8 cellular contexts compared by ENCODE assay signal in the genomic region with DNA sequence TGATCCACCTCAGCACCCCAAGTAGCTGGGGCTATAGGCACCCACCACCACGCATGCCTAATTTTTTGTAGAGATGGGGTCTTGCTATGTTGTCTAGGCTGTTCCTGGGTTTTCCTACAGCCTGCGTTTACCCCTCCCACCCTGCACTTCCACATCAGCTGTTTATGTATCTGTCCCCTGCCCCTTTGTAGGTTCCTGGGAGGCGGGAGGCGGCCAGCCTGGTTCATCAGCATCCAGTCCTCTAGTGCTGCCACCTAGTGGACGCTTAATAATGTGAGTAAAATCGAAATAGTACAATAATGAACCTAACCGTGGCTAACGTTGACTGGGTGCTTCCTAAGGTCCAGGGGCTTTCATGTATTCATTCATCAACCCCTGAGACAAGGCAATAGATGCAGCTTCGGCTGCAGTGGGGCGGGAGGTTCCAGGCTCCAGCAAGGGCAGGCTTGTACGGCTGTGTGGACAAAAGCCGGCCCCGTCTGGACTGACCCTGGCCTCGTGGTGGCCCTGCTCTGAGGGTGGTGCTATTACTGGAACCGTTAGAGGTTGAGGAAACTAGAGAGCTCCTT. TPM values are rescaled to one million over a fixed set of nuclear protein-coding genes. Genes with fewer than 3 reads are reported as not detected.
DNase-seq lines count a peak whose midpoint lies in the region; ATAC-seq lines count a peak whose summit lies in the region.

No MANE protein-coding gene starts in this region.

- intact Hi-C loops in CD4-positive, alpha-beta memory T cell (cut with micrococcal nuclease): loop anchor here (2.0 to 5.0 kb wide), 2 partner anchors 314 to 1250 kb away; partner anchors contain the start of gene MEGF11

- peaks cover 5% of the 10 kb centered on the region for H3K4me1 ChIP-seq in CD4-positive, alpha-beta memory T cell (ENCODE audit: insufficient read depth, low read length)

- peak; percentile 40 to 48 (median 46) for DNase-seq in CD4-positive, alpha-beta memory T cell
- DNase-seq in NCI-H82 treated with DMSO at 0.1 percent for 48 hours (lab: John Stamatoyannopoulos, UW; ENCODE audit: unreplicated experiment) (peak; percentile 18), epidermal melanocyte (ENCODE audit: insufficient read length, low spot score) (peak; percentile 62), myocyte (ENCODE audit: low read depth) (peak; percentile 68), substantia nigra (lab: John Stamatoyannopoulos, UW) (peak in 25 of 49 donors; percentile 2 to 74 (median 31))
- peak; percentile 69 for DNase-seq in activated CD8-positive, alpha-beta T cell treated with anti-CD3 and anti-CD28 coated beads, Interleukin-2, amount 10 ng/mL, durations not matched to agents 7 days and 5 days

- peaks cover 4 to 7% (median 6%) of the 10 kb centered on the region in 4 donors for H3K4me1 Mint-ChIP-seq in CD4-positive, alpha-beta memory T cell
- H3K4me1 Mint-ChIP-seq in activated CD8-positive, alpha-beta T cell treated with anti-CD3 and anti-CD28 coated beads, Interleukin-2, amount 10 ng/mL, durations not matched to agents 7 days and 5 days (ENCODE audit: low read depth): peaks cover 6% of the 10 kb centered on the region

- H3K27ac Mint-ChIP-seq in CD4-positive, alpha-beta memory T cell: peak overlapping the region in 2 of 7 donors; percentile 2 to 88
- H3K27ac Mint-ChIP-seq in activated CD8-positive, alpha-beta T cell treated with anti-CD3 and anti-CD28 coated beads, Interleukin-2, amount 10 ng/mL, durations not matched to agents 7 days and 5 days: no peak overlapping the region

- no peak overlapping the region for H3K27ac ChIP-seq in CD4-positive, alpha-beta memory T cell (ENCODE audit: low read depth, low read length)
- H3K27ac ChIP-seq in substantia nigra (ENCODE audit: low read depth, low read length, poor library complexity, severe bottlenecking): no peak overlapping the region

- POLR2A ChIA-PET in CD4-positive, alpha-beta memory T cell (lab: Charles Lee; ENCODE audit: partially characterized antibody): no interaction called here
- POLR2A ChIA-PET in activated CD8-positive, alpha-beta T cell treated with anti-CD3 and anti-CD28 coated beads, Interleukin-2, amount 10 ng/mL, durations not matched to agents 7 days and 5 days (lab: Charles Lee): no interaction called here

- H3K27me3 Mint-ChIP-seq in CD4-positive, alpha-beta memory T cell: no peaks in the 10 kb centered on the region
- H3K27me3 Mint-ChIP-seq in activated CD8-positive, alpha-beta T cell treated with anti-CD3 and anti-CD28 coated beads, Interleukin-2, amount 10 ng/mL, durations not matched to agents 7 days and 5 days (ENCODE audit: low read depth): no peaks in the 10 kb centered on the region

- CTCF ChIA-PET in CD4-positive, alpha-beta memory T cell (lab: Charles Lee; ENCODE audit: partially characterized antibody): interaction anchor here (0.7 to 1.8 kb wide), 7 partner anchors 9 to 587 kb away, joined by 3 to 8 read pairs (median 3); no protein-coding TSS in a partner anchor
- CTCF ChIA-PET in activated CD8-positive, alpha-beta T cell treated with anti-CD3 and anti-CD28 coated beads, Interleukin-2, amount 10 ng/mL, durations not matched to agents 7 days and 5 days (lab: Charles Lee): interaction anchor here (1.2 to 1.7 kb wide), 4 partner anchors 8 to 29 kb away, joined by 3 to 6 read pairs (median 5); no protein-coding TSS in a partner anchor

- H3K9me3 ChIP-seq in CD4-positive, alpha-beta memory T cell (ENCODE audit: control insufficient read depth in 1 of 2, low read length in 2 of 2): no peaks in the 10 kb centered on the region

- no peaks in the 10 kb centered on the region for H3K9me3 Mint-ChIP-seq in CD4-positive, alpha-beta memory T cell
- H3K9me3 Mint-ChIP-seq in activated CD8-positive, alpha-beta T cell treated with anti-CD3 and anti-CD28 coated beads, Interleukin-2, amount 10 ng/mL, durations not matched to agents 7 days and 5 days (ENCODE audit: insufficient read depth): no peaks in the 10 kb centered on the region

- peak overlapping the region in 3 of 8 donors; percentile 29 to 72 (median 41) for H3K4me3 Mint-ChIP-seq in CD4-positive, alpha-beta memory T cell
- H3K4me3 Mint-ChIP-seq in activated CD8-positive, alpha-beta T cell treated with anti-CD3 and anti-CD28 coated beads, Interleukin-2, amount 10 ng/mL, durations not matched to agents 7 days and 5 days: no peak overlapping the region

- ATAC-seq in HG02852 (IDR thresholded peaks at IDR 0.05; ENCODE audit: unreplicated experiment): peak; percentile 45
- peak; percentile 67 for ATAC-seq in activated CD8-positive, alpha-beta T cell treated with anti-CD3 and anti-CD28 coated beads, Interleukin-2, amount 10 ng/mL, durations not matched to agents 7 days and 5 days
- ATAC-seq in HG02571 (IDR thresholded peaks at IDR 0.05; ENCODE audit: unreplicated experiment): no peak

- H3K36me3 Mint-ChIP-seq in CD4-positive, alpha-beta memory T cell: no peaks in the 10 kb centered on the region
- H3K36me3 Mint-ChIP-seq in activated CD8-positive, alpha-beta T cell treated with anti-CD3 and anti-CD28 coated beads, Interleukin-2, amount 10 ng/mL, durations not matched to agents 7 days and 5 days (ENCODE audit: low read depth): no peaks in the 10 kb centered on the region

- no peaks in the 10 kb centered on the region for H3K27me3 ChIP-seq in CD4-positive, alpha-beta memory T cell (ENCODE audit: insufficient read depth, low read length)

- H3K4me3 ChIP-seq in CD4-positive, alpha-beta memory T cell (ENCODE audit: low read length in 2 of 2): no peak overlapping the region

- H3K36me3 ChIP-seq in CD4-positive, alpha-beta memory T cell (ENCODE audit: insufficient read depth, low read length): no peaks in the 10 kb centered on the region

RNA-seq across cellular contexts. Expression of gene LCTL, which starts 1.2 kb away (rescaled TPM):
- not detected for total RNA-seq in CD4-positive, alpha-beta memory T cell
- polyA plus RNA-seq in CD4-positive, alpha-beta memory T cell: not detected
- total RNA-seq in activated CD8-positive, alpha-beta T cell treated with anti-CD3 and anti-CD28 coated beads, Interleukin-2, amount 10 ng/mL, durations not matched to agents 7 days and 5 days: not detected
- total RNA-seq in myocyte: 0.13 TPM in 1 of 2 replicates, not detected in the other
- 0.15 TPM for polyA plus RNA-seq in myocyte (2012)

Comparison
In these comparisons a context has a peak if more than half of its experiments do, and no peak if none do; other contexts are left out.
1. DNase-seq: peak in every context shown above with its lines; median percentile 69 in activated CD8-positive, alpha-beta T cell treated with anti-CD3 and anti-CD28 coated beads, Interleukin-2, amount 10 ng/mL, durations not matched to agents 7 days and 5 days; 68 in myocyte; 62 in epidermal melanocyte; 46 in CD4-positive, alpha-beta memory T cell; 31 in substantia nigra; 18 in NCI-H82 treated with DMSO at 0.1 percent for 48 hours.